ENCODE assay signal across 11 cellular contexts in genomic region chr6:158780963-158781691, GRCh38. TPM values are rescaled to one million over a fixed set of nuclear protein-coding genes. Genes with fewer than 3 reads are reported as not detected.
DNase-seq lines count a peak whose midpoint lies in the region; ATAC-seq and TF ChIP-seq lines count a peak whose summit lies in the region.
"Had no signal": no experiment of that assay in that cellular context is flagged by ENCODE, and none has a peak within 500 bp of the region (broad histone marks: within the 10 kb centered on the region; RNA-seq: fewer than 3 reads in every experiment).

No MANE protein-coding gene starts in this region.

- peaks cover 15% of the 10 kb centered on the region for H3K4me1 Mint-ChIP-seq in activated T-helper 17 cell treated with anti-CD3 and anti-CD28 coated beads, Interleukin-2, amount 50 U/mL, for 72 hours

- no peak for TF ChIP-seq CTCF in left lung (IDR thresholded peaks at IDR 0.05)

- H3K27me3 ChIP-seq in left lung: no peaks in the 10 kb centered on the region
- H3K27me3 ChIP-seq in thymus (ENCODE audit: control insufficient read depth, insufficient read depth): no peaks in the 10 kb centered on the region

- H3K36me3 ChIP-seq in left lung (peaks cover 4 to 99% of the 10 kb centered on the region in 2 donors), thymus (ENCODE audit: control insufficient read depth, insufficient read depth) (peaks cover 76% of the 10 kb centered on the region)

- H3K4me3 ChIP-seq in left lung (no peak overlapping the region), thymus (ENCODE audit: low read length) (no peak overlapping the region)

- H3K36me3 Mint-ChIP-seq in activated T-helper 17 cell treated with anti-CD3 and anti-CD28 coated beads, Interleukin-2, amount 50 U/mL, for 72 hours (ENCODE audit: low read depth): peaks cover 99% of the 10 kb centered on the region

- H3K4me1 ChIP-seq in left lung (peaks cover 0 to 4% of the 10 kb centered on the region in 2 donors), thymus (ENCODE audit: control insufficient read depth, insufficient read depth, low read length) (no peaks in the 10 kb centered on the region)

- H3K27me3 Mint-ChIP-seq in activated T-helper 17 cell treated with anti-CD3 and anti-CD28 coated beads, Interleukin-2, amount 50 U/mL, for 72 hours: no peaks in the 10 kb centered on the region

- no peaks in the 10 kb centered on the region for H3K9me3 ChIP-seq in left lung
- no peaks in the 10 kb centered on the region for H3K9me3 ChIP-seq in thymus (ENCODE audit: control insufficient read depth)

- peak overlapping the region in 1 of 2 donors; percentile 46 for H3K27ac ChIP-seq in left lung
- H3K27ac ChIP-seq in thymus (ENCODE audit: low read depth): peak overlapping the region; percentile 9

- no peak for ATAC-seq in activated T-helper 17 cell treated with anti-CD3 and anti-CD28 coated beads, Interleukin-2, amount 50 U/mL, for 72 hours (replicated peaks)
- peak; percentile 70 for ATAC-seq in left lung
- no peak for ATAC-seq in HG02840 (IDR thresholded peaks at IDR 0.05; ENCODE audit: low FRiP score, unreplicated experiment)

- H3K9me3 Mint-ChIP-seq in activated T-helper 17 cell treated with anti-CD3 and anti-CD28 coated beads, Interleukin-2, amount 50 U/mL, for 72 hours: no peaks in the 10 kb centered on the region

- intact Hi-C loops in left lung (cut with DNase I): no loop called here

- H3K27ac Mint-ChIP-seq in activated T-helper 17 cell treated with anti-CD3 and anti-CD28 coated beads, Interleukin-2, amount 50 U/mL, for 72 hours: peak overlapping the region; percentile 69

- no peak overlapping the region for H3K4me3 Mint-ChIP-seq in activated T-helper 17 cell treated with anti-CD3 and anti-CD28 coated beads, Interleukin-2, amount 50 U/mL, for 72 hours

- WGBS in thymus: 91% methylated on average over 11 of the region's 11 CpGs

- peak; percentile 29 for DNase-seq in activated T-cell treated with anti-CD3 and anti-CD28 coated beads, Interleukin-2, amount 50 U/mL, for 1 hour
- no peak for DNase-seq in activated T-cell treated with anti-CD3 and anti-CD28 coated beads, Interleukin-2, amount 50 U/mL, for 48 hours
- DNase-seq in left lung (peak in 1 of 2 donors; percentile 59), hippocampal formation (lab: John Stamatoyannopoulos, UW) (no peak), SHP77 treated with DMSO at 0.1 percent for 48 hours (lab: John Stamatoyannopoulos, UW) (no peak)
- DNase-seq: NCI-H1092 treated with DMSO at 0.1 percent for 48 hours; NK-92 treated with Interleukin-12 subunit alpha and Interleukin-12 subunit beta, amount 100 ng/mL, for 24 hours; SW 1271 had no signal

RNA-seq across cellular contexts. Expression of gene EZR, which starts 38.0 kb away (rescaled TPM):
- 100 to 1,000 TPM; 159 to 212 TPM for total RNA-seq in activated T-helper 17 cell treated with anti-CD3 and anti-CD28 coated beads, Interleukin-2, amount 50 U/mL, for 72 hours
- 100 to 1,000 TPM; 315 to 328 TPM for total RNA-seq in left lung
- polyA plus RNA-seq in thymus: 165 TPM
